In genomic region chr11:95068549-95068948, GRCh38 we compare ENCODE assay signal across 8 cellular contexts. TPM values are rescaled to one million over a fixed set of nuclear protein-coding genes. Genes with fewer than 3 reads are reported as not detected.
A peak's percentile ranks its signal among the peaks of the same experiment; 100 is the strongest.
DNase-seq lines count a peak whose midpoint lies in the region; ATAC-seq and TF ChIP-seq lines count a peak whose summit lies in the region.

No MANE protein-coding gene starts in this region.

- DNase-seq in EL, result peak; percentile 92
- DNase-seq in KBM-7, result peak; percentile 93
- DNase-seq in RKO (ENCODE audit: low spot score), result peak; percentile 99
- peak; percentile 41 for DNase-seq in activated T-helper 9 cell treated with anti-CD3 and anti-CD28 coated beads, Interleukin-2, amount 50 U/mL, for 16 hours (ENCODE audit: low read depth)
- DNase-seq in fibroblast of villous mesenchyme (ENCODE audit: low read depth), result peak; percentile 95
- peak; percentile 38 for DNase-seq in neuronal stem cell (ENCODE audit: low spot score)

- no peak overlapping the region for H4K8ac ChIP-seq in neuronal stem cell (ENCODE audit: low read depth, low read length)

- no peak overlapping the region for H3K27ac ChIP-seq in neuronal stem cell (replicated peaks; ENCODE audit: low read length)
- peak overlapping the region; percentile 83 for H3K27ac ChIP-seq in thymus (ENCODE audit: low read depth)

- H2AK5ac ChIP-seq in neuronal stem cell (ENCODE audit: low read depth, low read length), result no peak overlapping the region

- WGBS in neuronal stem cell (ENCODE audit: extremely low coverage in 2 of 2, insufficient read length in 2 of 2, insufficient replicate concordance in 1 of 2), 2 donors, result no CpG with 5 or more reads among the region's 5 CpGs
- 3% methylated on average over 5 of the region's 5 CpGs for WGBS in thymus

- H3K14ac ChIP-seq in neuronal stem cell (ENCODE audit: low read length), result no peak overlapping the region

- peak overlapping the region; percentile 70 for H3K4me3 ChIP-seq in fibroblast of villous mesenchyme (ENCODE audit: low read depth, low read length)
- peak overlapping the region; percentile 11 to 93 for H3K4me3 ChIP-seq in neuronal stem cell (ENCODE audit: low read length in 2 of 2)
- peak overlapping the region; percentile 71 for H3K4me3 ChIP-seq in thymus (ENCODE audit: low read length)

- no peak overlapping the region for H2BK5ac ChIP-seq in neuronal stem cell (ENCODE audit: low read length)

- H3K4ac ChIP-seq in neuronal stem cell (ENCODE audit: low read length), result no peak overlapping the region

- H2BK15ac ChIP-seq in neuronal stem cell (ENCODE audit: low read length), result no peak overlapping the region

- TF ChIP-seq CTCF in fibroblast of villous mesenchyme (IDR thresholded peaks at IDR 0.05; ENCODE audit: insufficient read depth, low read depth, low read length), result no peak

- H3K4me1 ChIP-seq in neuronal stem cell (ENCODE audit: control insufficient read depth in 2 of 2, insufficient read depth in 1 of 2, low read depth in 1 of 2, low read length in 2 of 2) (peaks cover 0 to 7% of the 10 kb centered on the region in 2 donors), thymus (ENCODE audit: control insufficient read depth, insufficient read depth, low read length) (peaks cover 5% of the 10 kb centered on the region)

- peak; percentile 70 for ATAC-seq in GM21737 (IDR thresholded peaks at IDR 0.05; ENCODE audit: unreplicated experiment)

- H4K91ac ChIP-seq in neuronal stem cell (ENCODE audit: low read depth, low read length, poor library complexity), result no peak overlapping the region

- H3K27me3 ChIP-seq in neuronal stem cell (ENCODE audit: control insufficient read depth in 3 of 3, insufficient read depth in 3 of 3, low read depth in 1 of 3, low read length in 3 of 3) (no peaks in the 10 kb centered on the region), thymus (ENCODE audit: control insufficient read depth, insufficient read depth) (no peaks in the 10 kb centered on the region)

- no peak overlapping the region for H3K9ac ChIP-seq in neuronal stem cell (ENCODE audit: low read depth, low read length, poor library complexity)

- H3K4me2 ChIP-seq in neuronal stem cell (ENCODE audit: insufficient read depth, low read length, poor library complexity, severe bottlenecking), result peak overlapping the region; percentile 37

- no peaks in the 10 kb centered on the region for H3K79me1 ChIP-seq in neuronal stem cell (ENCODE audit: low read depth, low read length)

- H2AFZ ChIP-seq in neuronal stem cell (ENCODE audit: low read length), result peak overlapping the region; percentile 96

- no peak overlapping the region for H2BK120ac ChIP-seq in neuronal stem cell (ENCODE audit: low read depth, low read length)

- no peak overlapping the region for H2BK12ac ChIP-seq in neuronal stem cell (ENCODE audit: low read length)

- H3K36me3 ChIP-seq in neuronal stem cell (replicated peaks in 1 of 2; ENCODE audit: control insufficient read depth in 2 of 2, insufficient read depth in 2 of 2, low read length in 2 of 2) (peaks cover 0 to 4% of the 10 kb centered on the region in 2 donors), thymus (ENCODE audit: control insufficient read depth, insufficient read depth) (no peaks in the 10 kb centered on the region)

- H3K9me3 ChIP-seq in neuronal stem cell (replicated peaks in 1 of 2; ENCODE audit: control insufficient read depth in 2 of 2, insufficient read depth in 1 of 2, low read depth in 1 of 2, low read length in 2 of 2) (no peaks in the 10 kb centered on the region), thymus (ENCODE audit: control insufficient read depth) (no peaks in the 10 kb centered on the region)

- H3K23ac ChIP-seq in neuronal stem cell (ENCODE audit: low read depth, low read length, poor library complexity), result no peak overlapping the region

- in situ Hi-C loops in KBM-7 (cut with MboI; ENCODE audit: low pct_unique_long_range_greater_than_20kb, low sequenced_read_pairs), result no loop called here

- no peak overlapping the region for H3K18ac ChIP-seq in neuronal stem cell (ENCODE audit: low read length)

RNA-seq across cellular contexts. Expression of gene SRSF8, which starts 1.8 kb away (rescaled TPM):
- total RNA-seq in fibroblast of villous mesenchyme, result 17.4 and 19.0 TPM in 2 replicates
- 14.8 TPM for polyA plus RNA-seq in neuronal stem cell (2013, experiment 1 of 2)
- polyA plus RNA-seq in neuronal stem cell (2013, experiment 2 of 2), result 15.0 TPM
- 76.8 TPM for polyA plus RNA-seq in thymus

RNA-seq across cellular contexts. Expression of gene KDM4F, which starts 19.3 kb away (rescaled TPM):
- not detected in 2 replicates for total RNA-seq in fibroblast of villous mesenchyme
- not detected for polyA plus RNA-seq in neuronal stem cell (2013, experiment 1 of 2)
- polyA plus RNA-seq in neuronal stem cell (2013, experiment 2 of 2), result not detected
- not detected for polyA plus RNA-seq in thymus

RNA-seq across cellular contexts. Expression of gene ENDOD1, which starts 21.1 kb away (rescaled TPM):
- 20.3 and 40.6 TPM in 2 replicates for total RNA-seq in fibroblast of villous mesenchyme
- 3.4 TPM for polyA plus RNA-seq in neuronal stem cell (2013, experiment 1 of 2)
- 3.6 TPM for polyA plus RNA-seq in neuronal stem cell (2013, experiment 2 of 2)
- polyA plus RNA-seq in thymus, result 9.2 TPM

RNA-seq across cellular contexts. Expression of gene KDM4E, which starts 43.5 kb away (rescaled TPM):
- not detected in 2 replicates for total RNA-seq in fibroblast of villous mesenchyme
- polyA plus RNA-seq in neuronal stem cell (2013, experiment 1 of 2), result not detected
- not detected for polyA plus RNA-seq in neuronal stem cell (2013, experiment 2 of 2)
- polyA plus RNA-seq in thymus, result not detected

Comparison
In these comparisons a context has a peak if more than half of its experiments do, and no peak if none do; other contexts are left out.
1. DNase-seq: peak in every context shown above with its lines; median percentile 99 in RKO; 95 in fibroblast of villous mesenchyme; 93 in KBM-7; 92 in EL; 41 in activated T-helper 9 cell treated with anti-CD3 and anti-CD28 coated beads, Interleukin-2, amount 50 U/mL, for 16 hours; 38 in neuronal stem cell.